31 cellular contexts compared by ENCODE assay signal in genomic region chr11:120020486-120020885, GRCh38.
"Had no signal": no experiment of that assay in that cellular context is flagged by ENCODE, and none has a peak within 500 bp of the region (broad histone marks: within the 10 kb centered on the region; RNA-seq: fewer than 3 reads in every experiment).

No MANE protein-coding gene starts in this region.

- H3K36me3 ChIP-seq: adrenal gland, ascending aorta, brain microvascular endothelial cell, breast epithelium, cardiac muscle cell had no signal

- H3K27me3 ChIP-seq: ascending aorta, body of pancreas, breast epithelium, cardiac muscle cell had no signal

- H3K4me1 ChIP-seq: adrenal gland, ascending aorta, body of pancreas, breast epithelium had no signal

- H3K4me3 ChIP-seq: adrenal gland, ascending aorta, body of pancreas, breast epithelium, cardiac muscle cell had no signal

- ATAC-seq: activated naive CD4-positive, alpha-beta T cell treated with anti-CD3 and anti-CD28 coated beads, Interleukin-2, amount 50 U/mL, for 72 hours; activated naive CD8-positive, alpha-beta T cell treated with anti-CD3 and anti-CD28 coated beads, Interleukin-2, amount 50 U/mL, for 24 hours; activated T-cell treated with anti-CD3 and anti-CD28 coated beads, Interleukin-2, amount 50 U/mL, for 4 hours; activated T-cell treated with anti-CD3 and anti-CD28 coated beads, Interleukin-2, amount 50 U/mL, for 72 hours; activated T-helper 17 cell treated with anti-CD3 and anti-CD28 coated beads, Interleukin-2, amount 50 U/mL, for 72 hours; body of pancreas had no signal

- H3K9me3 ChIP-seq: adrenal gland, ascending aorta, body of pancreas, breast epithelium had no signal

- H3K27ac ChIP-seq: adrenal gland, ascending aorta, body of pancreas, brain microvascular endothelial cell, breast epithelium, cardiac muscle cell had no signal

- DNase-seq: activated effector memory CD4-positive, alpha-beta T cell treated with anti-CD3 and anti-CD28 coated beads, Interleukin-2, amount 50 U/mL, for 16 hours; activated effector memory CD4-positive, alpha-beta T cell treated with Interleukin-2 at 50 U/mL for 16 hours; activated gamma-delta T cell; activated gamma-delta T cell treated with Interleukin-2 at 50 U/mL for 16 hours; activated naive CD4-positive, alpha-beta T cell; activated naive CD4-positive, alpha-beta T cell treated with anti-CD3 and anti-CD28 coated beads for 36 hours; activated naive CD4-positive, alpha-beta T cell treated with anti-CD3 and anti-CD28 coated beads, Interleukin-2, amount 10 ng/mL, durations not matched to agents 7 days and 5 days; activated naive CD4-positive, alpha-beta T cell treated with anti-CD3 and anti-CD28 coated beads, Interleukin-2, amount 50 U/mL, for 16 hours; activated naive CD4-positive, alpha-beta T cell treated with Interleukin-2 at 50 U/mL for 16 hours; activated naive CD8-positive, alpha-beta T cell treated with anti-CD3 and anti-CD28 coated beads for 36 hours; activated naive CD8-positive, alpha-beta T cell treated with anti-CD3 and anti-CD28 coated beads, Interleukin-2, amount 10 ng/mL, durations not matched to agents 7 days and 5 days; activated naive CD8-positive, alpha-beta T cell treated with anti-CD3 and anti-CD28 coated beads, Interleukin-2, amount 50 U/mL, for 24 hours; activated T-cell treated with anti-CD3 and anti-CD28 coated beads, Interleukin-2, amount 50 U/mL, for 1 hour; activated T-cell treated with anti-CD3 and anti-CD28 coated beads, Interleukin-2, amount 50 U/mL, for 24 hours; activated T-cell treated with anti-CD3 and anti-CD28 coated beads, Interleukin-2, amount 50 U/mL, for 4 hours; activated T-cell treated with anti-CD3 and anti-CD28 coated beads, Interleukin-2, amount 50 U/mL, for 48 hours; activated T-cell treated with anti-CD3 and anti-CD28 coated beads, Interleukin-2, amount 50 U/mL, for 72 hours; adrenal gland; amniotic stem cell; anterior cingulate cortex; aorta; body of pancreas; brain microvascular endothelial cell; caudate nucleus; central memory CD4-positive, alpha-beta T cell; cerebellar nuclear complex had no signal
